1 cellular context compared by ENCODE assay signal in genomic region chr1:167752219-167752985, GRCh38.
TF ChIP-seq lines count a peak whose summit lies in the region.

No MANE protein-coding gene starts in this region.

TF ChIP-seq in HEK293, 187 proteins besides CTCF, POLR2A, EP300 and RAD21 (continued from another document):
- peak; percentile 51; the same call in 1 of the 2 replicates for TF ChIP-seq ZNF600 (tag by site-specific recombination; IDR thresholded peaks at IDR 0.05)
TF ChIP-seq in HEK293: peak in this region for 1.
